In genomic region chr1:213596729-213597128, GRCh38 we compare ENCODE assay signal across 32 cellular contexts.
"Had no signal": no experiment of that assay in that cellular context is flagged by ENCODE, and none has a peak within 500 bp of the region (broad histone marks: within the 10 kb centered on the region; RNA-seq: fewer than 3 reads in every experiment).

No MANE protein-coding gene starts in this region.

- ATAC-seq: activated naive CD4-positive, alpha-beta T cell treated with anti-CD3 and anti-CD28 coated beads, Interleukin-2, amount 50 U/mL, for 72 hours; activated naive CD8-positive, alpha-beta T cell treated with anti-CD3 and anti-CD28 coated beads, Interleukin-2, amount 50 U/mL, for 24 hours; activated T-cell treated with anti-CD3 and anti-CD28 coated beads, Interleukin-2, amount 50 U/mL, for 4 hours; activated T-cell treated with anti-CD3 and anti-CD28 coated beads, Interleukin-2, amount 50 U/mL, for 72 hours; activated T-helper 17 cell treated with anti-CD3 and anti-CD28 coated beads, Interleukin-2, amount 50 U/mL, for 72 hours had no signal

- H3K4me3 ChIP-seq: adrenal gland, ascending aorta, breast epithelium, cardiac muscle cell had no signal

- H3K9me3 ChIP-seq: adrenal gland, ascending aorta, breast epithelium had no signal

- H3K36me3 ChIP-seq: adrenal gland, ascending aorta, brain microvascular endothelial cell, breast epithelium, cardiac muscle cell had no signal

- DNase-seq: activated effector memory CD4-positive, alpha-beta T cell treated with Interleukin-2 at 50 U/mL for 16 hours; activated gamma-delta T cell; activated gamma-delta T cell treated with Interleukin-2 at 50 U/mL for 16 hours; activated naive CD4-positive, alpha-beta T cell; activated naive CD4-positive, alpha-beta T cell treated with anti-CD3 and anti-CD28 coated beads for 36 hours; activated naive CD4-positive, alpha-beta T cell treated with anti-CD3 and anti-CD28 coated beads, Interleukin-2, amount 10 ng/mL, durations not matched to agents 7 days and 5 days; activated naive CD4-positive, alpha-beta T cell treated with anti-CD3 and anti-CD28 coated beads, Interleukin-2, amount 50 U/mL, for 16 hours; activated naive CD4-positive, alpha-beta T cell treated with Interleukin-2 at 50 U/mL for 16 hours; activated naive CD8-positive, alpha-beta T cell treated with anti-CD3 and anti-CD28 coated beads for 36 hours; activated naive CD8-positive, alpha-beta T cell treated with anti-CD3 and anti-CD28 coated beads, Interleukin-2, amount 10 ng/mL, durations not matched to agents 7 days and 5 days; activated naive CD8-positive, alpha-beta T cell treated with anti-CD3 and anti-CD28 coated beads, Interleukin-2, amount 50 U/mL, for 24 hours; activated T-cell treated with anti-CD3 and anti-CD28 coated beads, Interleukin-2, amount 50 U/mL, for 1 hour; activated T-cell treated with anti-CD3 and anti-CD28 coated beads, Interleukin-2, amount 50 U/mL, for 24 hours; activated T-cell treated with anti-CD3 and anti-CD28 coated beads, Interleukin-2, amount 50 U/mL, for 4 hours; activated T-cell treated with anti-CD3 and anti-CD28 coated beads, Interleukin-2, amount 50 U/mL, for 48 hours; activated T-cell treated with anti-CD3 and anti-CD28 coated beads, Interleukin-2, amount 50 U/mL, for 72 hours; adrenal gland; amniotic stem cell; amygdala; anterior cingulate cortex; aorta; brain microvascular endothelial cell; caudate nucleus; central memory CD4-positive, alpha-beta T cell; cerebellar nuclear complex had no signal

- FAIRE-seq: astrocyte, bronchial epithelial cell had no signal

- H3K4me1 ChIP-seq: adrenal gland, ascending aorta, breast epithelium had no signal

- H3K27me3 ChIP-seq: adrenal gland, ascending aorta, brain microvascular endothelial cell, breast epithelium, cardiac muscle cell had no signal

- H3K27ac ChIP-seq: adrenal gland, ascending aorta, brain microvascular endothelial cell, breast epithelium, cardiac muscle cell had no signal
